Comparison of ENCODE assay signal across 1 cellular context in genomic region chr5:114062940-114063867, GRCh38.
TF ChIP-seq lines count a peak whose summit lies in the region.

No MANE protein-coding gene starts in this region.

TF ChIP-seq in IMR-90, 13 proteins besides CTCF, POLR2A, EP300 and RAD21 (continued from another document):
- TF ChIP-seq ELK1 (IDR thresholded peaks at IDR 0.05; ENCODE audit: borderline replicate concordance, low read depth, low read length): no peak
